26 cellular contexts compared by ENCODE assay signal in the genomic region with DNA sequence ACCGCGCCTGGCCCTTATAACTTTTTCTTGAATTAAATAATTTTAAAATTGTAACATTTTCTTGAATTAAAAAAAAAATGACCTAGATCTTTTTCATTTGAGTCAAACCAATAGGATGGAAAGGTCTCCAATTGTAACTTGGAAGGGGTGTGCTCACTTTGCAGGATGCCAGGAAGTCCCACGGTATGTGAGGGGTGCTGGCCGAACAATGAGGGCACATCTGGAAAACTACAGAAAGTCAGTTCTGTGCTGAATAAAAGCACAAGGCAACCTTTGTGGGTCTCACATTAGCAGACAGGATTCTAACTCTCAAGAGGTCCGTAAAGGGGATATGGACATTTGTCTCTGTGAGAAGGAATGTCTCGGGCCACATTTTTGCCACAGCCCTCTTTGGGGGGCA.
"Had no signal": no experiment of that assay in that cellular context is flagged by ENCODE, and none has a peak within 500 bp of the region (broad histone marks: within the 10 kb centered on the region; RNA-seq: fewer than 3 reads in every experiment).

No MANE protein-coding gene starts in this region.

- H3K27ac ChIP-seq: ovary, suprapubic skin, tibial artery, upper lobe of right lung had no signal

- H3K27ac Mint-ChIP-seq: activated CD4-positive, alpha-beta memory T cell treated with anti-CD3 and anti-CD28 coated beads, Interleukin-2, amount 10 ng/mL, durations not matched to agents 7 days and 5 days; activated CD4-positive, alpha-beta T cell treated with anti-CD3 and anti-CD28 coated beads, Interleukin-2, amount 10 ng/mL, durations not matched to agents 7 days and 5 days; activated T-helper 17 cell treated with anti-CD3 and anti-CD28 coated beads, Interleukin-2, amount 50 U/mL, for 72 hours; dendritic cell treated with granulocyte-macrophage colony-stimulating factor and Interleukin-4, amounts not matched to agents 40 ng/mL and 50 ng/mL, for 4 days; naive thymus-derived CD4-positive, alpha-beta T cell; progenitor cell of endocrine pancreas; stimulated activated naive B cell treated with anti-CD40 and anti-IgM and Interleukin-4, amounts not matched to agents 10 μg/mL and 1 μg/mL and 100 μg/mL, for 72 hours; T-helper 17 cell had no signal

- H3K36me3 ChIP-seq: ovary, upper lobe of right lung had no signal

- ATAC-seq: activated T-cell treated with anti-CD3 and anti-CD28 coated beads, Interleukin-2, amount 50 U/mL, for 4 hours; activated T-helper 17 cell treated with anti-CD3 and anti-CD28 coated beads, Interleukin-2, amount 50 U/mL, for 72 hours; naive thymus-derived CD4-positive, alpha-beta T cell; stimulated activated naive B cell treated with anti-CD40 and anti-IgM and Interleukin-4, amounts not matched to agents 10 μg/mL and 1 μg/mL and 100 μg/mL, for 72 hours; T-helper 17 cell; upper lobe of right lung had no signal

- H3K9me3 ChIP-seq: ovary, stomach, suprapubic skin, tibial artery, upper lobe of right lung had no signal

- DNase-seq: activated CD4-positive, alpha-beta memory T cell treated with anti-CD3 and anti-CD28 coated beads, Interleukin-2, amount 10 ng/mL, durations not matched to agents 7 days and 5 days; activated CD4-positive, alpha-beta T cell treated with anti-CD3 and anti-CD28 coated beads for 1 hour; activated CD4-positive, alpha-beta T cell treated with anti-CD3 and anti-CD28 coated beads, Interleukin-2, amount 10 ng/mL, durations not matched to agents 7 days and 5 days; activated gamma-delta T cell treated with Interleukin-2 at 50 U/mL for 16 hours; activated naive CD4-positive, alpha-beta T cell treated with anti-CD3 and anti-CD28 coated beads, Interleukin-2, amount 50 U/mL, for 16 hours; activated T-cell treated with anti-CD3 and anti-CD28 coated beads, Interleukin-2, amount 50 U/mL, for 4 hours; amniotic stem cell; head of caudate nucleus; mammary epithelial cell; midbrain; naive thymus-derived CD4-positive, alpha-beta T cell; ovary; retina; stimulated activated CD4-positive, alpha-beta T cell treated with anti-CD3 and anti-CD28 coated beads, Interleukin-15, amount 100 ng/mL, for 24 hours; stimulated activated CD4-positive, alpha-beta T cell treated with anti-CD3 and anti-CD28 coated beads, Interleukin-2, amount 100 ng/mL, for 24 hours; stimulated activated naive B cell treated with anti-CD40 and anti-IgM and Interleukin-4, amounts not matched to agents 10 μg/mL and 1 μg/mL and 100 μg/mL, for 72 hours; stomach; T-helper 17 cell; T1000; tibial artery; upper lobe of right lung had no signal

- H3K27me3 ChIP-seq: ovary, stomach, suprapubic skin, tibial artery, upper lobe of right lung had no signal

- H3K4me1 Mint-ChIP-seq: activated CD4-positive, alpha-beta memory T cell treated with anti-CD3 and anti-CD28 coated beads, Interleukin-2, amount 10 ng/mL, durations not matched to agents 7 days and 5 days; activated CD4-positive, alpha-beta T cell treated with anti-CD3 and anti-CD28 coated beads, Interleukin-2, amount 10 ng/mL, durations not matched to agents 7 days and 5 days; activated T-helper 17 cell treated with anti-CD3 and anti-CD28 coated beads, Interleukin-2, amount 50 U/mL, for 72 hours; central memory CD8-positive, alpha-beta T cell; naive thymus-derived CD4-positive, alpha-beta T cell; T-helper 17 cell had no signal

- H3K4me3 ChIP-seq: ovary, stomach, suprapubic skin, tibial artery, upper lobe of right lung had no signal

- H3K36me3 Mint-ChIP-seq: naive thymus-derived CD4-positive, alpha-beta T cell; stimulated activated naive B cell treated with anti-CD40 and anti-IgM and Interleukin-4, amounts not matched to agents 10 μg/mL and 1 μg/mL and 100 μg/mL, for 72 hours had no signal

- H3K27me3 Mint-ChIP-seq: activated T-helper 17 cell treated with anti-CD3 and anti-CD28 coated beads, Interleukin-2, amount 50 U/mL, for 72 hours; central memory CD8-positive, alpha-beta T cell; dendritic cell treated with granulocyte-macrophage colony-stimulating factor and Interleukin-4, amounts not matched to agents 40 ng/mL and 50 ng/mL, for 4 days; progenitor cell of endocrine pancreas; stimulated activated naive B cell treated with anti-CD40 and anti-IgM and Interleukin-4, amounts not matched to agents 10 μg/mL and 1 μg/mL and 100 μg/mL, for 72 hours; T-helper 17 cell had no signal

- H3K4me1 ChIP-seq: suprapubic skin had no signal

- H3K9me3 Mint-ChIP-seq: activated CD4-positive, alpha-beta memory T cell treated with anti-CD3 and anti-CD28 coated beads, Interleukin-2, amount 10 ng/mL, durations not matched to agents 7 days and 5 days; activated CD4-positive, alpha-beta T cell treated with anti-CD3 and anti-CD28 coated beads, Interleukin-2, amount 10 ng/mL, durations not matched to agents 7 days and 5 days; activated T-cell treated with anti-CD3 and anti-CD28 coated beads, Interleukin-2, amount 50 U/mL, for 4 hours; activated T-helper 17 cell treated with anti-CD3 and anti-CD28 coated beads, Interleukin-2, amount 50 U/mL, for 72 hours; central memory CD8-positive, alpha-beta T cell; dendritic cell treated with granulocyte-macrophage colony-stimulating factor and Interleukin-4, amounts not matched to agents 40 ng/mL and 50 ng/mL, for 4 days; naive thymus-derived CD4-positive, alpha-beta T cell; stimulated activated naive B cell treated with anti-CD40 and anti-IgM and Interleukin-4, amounts not matched to agents 10 μg/mL and 1 μg/mL and 100 μg/mL, for 72 hours had no signal

- H3K4me3 Mint-ChIP-seq: activated CD4-positive, alpha-beta memory T cell treated with anti-CD3 and anti-CD28 coated beads, Interleukin-2, amount 10 ng/mL, durations not matched to agents 7 days and 5 days; activated CD4-positive, alpha-beta T cell treated with anti-CD3 and anti-CD28 coated beads, Interleukin-2, amount 10 ng/mL, durations not matched to agents 7 days and 5 days; activated T-cell treated with anti-CD3 and anti-CD28 coated beads, Interleukin-2, amount 50 U/mL, for 4 hours; activated T-helper 17 cell treated with anti-CD3 and anti-CD28 coated beads, Interleukin-2, amount 50 U/mL, for 72 hours; central memory CD8-positive, alpha-beta T cell; dendritic cell treated with granulocyte-macrophage colony-stimulating factor and Interleukin-4, amounts not matched to agents 40 ng/mL and 50 ng/mL, for 4 days; naive thymus-derived CD4-positive, alpha-beta T cell; stimulated activated naive B cell treated with anti-CD40 and anti-IgM and Interleukin-4, amounts not matched to agents 10 μg/mL and 1 μg/mL and 100 μg/mL, for 72 hours; T-helper 17 cell had no signal
